In the genomic region with DNA sequence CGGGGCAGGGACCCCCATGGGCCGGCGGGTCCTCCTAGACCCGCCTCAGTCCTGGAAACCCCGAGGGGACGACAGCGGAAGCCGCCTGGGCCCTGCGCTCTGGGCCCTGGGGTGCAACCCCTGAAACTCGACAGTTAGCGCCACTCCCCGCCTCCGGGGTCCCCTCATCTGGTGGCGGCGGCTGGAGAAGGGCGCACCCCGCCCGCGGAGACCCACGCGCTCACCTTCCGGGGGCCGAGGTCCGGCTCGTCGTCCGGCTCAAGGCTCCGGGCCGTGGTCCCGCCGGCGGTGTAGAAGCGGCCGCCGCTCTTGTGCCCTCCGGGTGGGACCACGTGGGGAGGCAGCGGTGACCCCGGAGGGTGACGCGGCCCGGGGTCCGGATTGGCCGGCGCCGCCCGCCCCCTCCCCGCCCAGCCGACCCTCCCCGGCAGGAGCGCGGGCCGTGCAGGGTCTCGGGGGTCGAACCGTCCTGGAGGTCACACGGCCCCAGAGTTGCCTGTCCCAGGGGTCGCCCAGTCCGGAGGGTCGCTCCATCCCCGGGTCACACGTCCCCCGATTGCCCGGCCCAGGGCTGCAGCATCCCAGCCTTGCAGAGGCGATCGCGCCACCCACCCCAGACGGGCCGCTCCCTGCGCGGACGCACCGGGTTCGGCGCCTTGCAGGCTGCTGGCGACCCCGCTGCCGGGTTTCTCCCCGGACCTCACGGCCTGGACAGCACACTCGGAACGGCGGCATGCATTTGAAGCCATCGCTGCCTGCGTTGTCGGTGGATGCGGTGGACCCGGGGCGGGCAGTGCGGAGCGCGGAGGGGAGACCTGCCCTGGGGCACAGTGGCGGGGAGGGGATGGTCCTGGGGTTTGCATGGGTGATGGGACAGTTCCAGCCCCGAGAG, we compare ENCODE assay signal across 1 cellular context.
TF ChIP-seq lines count a peak whose summit lies in the region.

No MANE protein-coding gene starts in this region.

TF ChIP-seq in GM23338, 12 proteins besides CTCF, POLR2A, EP300 and RAD21 (continued from another document):
- TF ChIP-seq ZNF462 (CRISPR knock-in tag; IDR thresholded peaks at IDR 0.05) (no peak), JUNB (IDR thresholded peaks at IDR 0.05; ENCODE audit: unreplicated experiment) (no peak), REST (IDR thresholded peaks at IDR 0.05; ENCODE audit: unreplicated experiment) (no peak), NANOG (IDR thresholded peaks at IDR 0.05; ENCODE audit: borderline replicate concordance) (no peak), ZNF114 (CRISPR knock-in tag; IDR thresholded peaks at IDR 0.05) (no peak), EZH2 (IDR thresholded peaks at IDR 0.05; ENCODE audit: low read depth, unreplicated experiment) (no peak), ZNF331 (CRISPR knock-in tag; IDR thresholded peaks at IDR 0.05; ENCODE audit: low read depth) (no peak), POLR2AphosphoS5 (IDR thresholded peaks at IDR 0.05; ENCODE audit: low read depth) (no peak), ETS1 (IDR thresholded peaks at IDR 0.05) (no peak)
